ENCODE assay signal across 17 cellular contexts in genomic region chr20:48604426-48604825, GRCh38.
DNase-seq lines count a peak whose midpoint lies in the region; ATAC-seq and TF ChIP-seq lines count a peak whose summit lies in the region.
"Had no signal": no experiment of that assay in that cellular context is flagged by ENCODE, and none has a peak within 500 bp of the region (broad histone marks: within the 10 kb centered on the region; RNA-seq: fewer than 3 reads in every experiment).

No MANE protein-coding gene starts in this region.

- no peak overlapping the region for H2AFZ ChIP-seq in neuronal stem cell (ENCODE audit: low read length)

- H3K9me3 ChIP-seq in neuronal stem cell (replicated peaks in 1 of 2; ENCODE audit: control insufficient read depth in 2 of 2, insufficient read depth in 1 of 2, low read depth in 1 of 2, low read length in 2 of 2) (peaks cover 0 to 2% of the 10 kb centered on the region in 2 donors), upper lobe of right lung (no peaks in the 10 kb centered on the region)

- H3K36me3 Mint-ChIP-seq in activated naive CD4-positive, alpha-beta T cell treated with anti-CD3 and anti-CD28 coated beads, Interleukin-2, amount 50 U/mL, for 72 hours: no peaks in the 10 kb centered on the region
- H3K36me3 Mint-ChIP-seq in chondrocyte (ENCODE audit: low read depth) (peaks cover 1% of the 10 kb centered on the region), nephron progenitor cell (ENCODE audit: low read depth) (no peaks in the 10 kb centered on the region)

- WGBS in neuronal stem cell (ENCODE audit: extremely low coverage in 2 of 2, insufficient read length in 2 of 2, insufficient replicate concordance in 1 of 2), 2 donors: no CpG with 5 or more reads among the region's 9 CpGs

- no peak overlapping the region for H3K14ac ChIP-seq in neuronal stem cell (ENCODE audit: low read length)

- ATAC-seq in activated naive CD4-positive, alpha-beta T cell treated with anti-CD3 and anti-CD28 coated beads, Interleukin-2, amount 50 U/mL, for 72 hours: no peak
- no peak for ATAC-seq in upper lobe of right lung

- intact Hi-C loops in upper lobe of right lung (cut with DNase I): no loop called here

- H3K23ac ChIP-seq in neuronal stem cell (ENCODE audit: low read depth, low read length, poor library complexity): no peak overlapping the region

- no peak overlapping the region for H3K4me3 ChIP-seq in neuronal stem cell (ENCODE audit: low read length in 2 of 2)
- no peak overlapping the region for H3K4me3 ChIP-seq in upper lobe of right lung

- no peak overlapping the region for H3K27ac Mint-ChIP-seq in activated naive CD4-positive, alpha-beta T cell treated with anti-CD3 and anti-CD28 coated beads, Interleukin-2, amount 50 U/mL, for 72 hours
- no peak overlapping the region for H3K27ac Mint-ChIP-seq in chondrocyte (ENCODE audit: unreplicated experiment)
- no peak overlapping the region for H3K27ac Mint-ChIP-seq in nephron progenitor cell
- H3K27ac Mint-ChIP-seq: B cell, HFFc6 had no signal

- no peak overlapping the region for H3K4me2 ChIP-seq in neuronal stem cell (ENCODE audit: insufficient read depth, low read length, poor library complexity, severe bottlenecking)
- H3K4me2 ChIP-seq: KMS-11 had no signal

- peaks cover 0 to 31% (median 2%) of the 10 kb centered on the region in 3 experiments for H3K27me3 ChIP-seq in neuronal stem cell (ENCODE audit: control insufficient read depth in 3 of 3, insufficient read depth in 3 of 3, low read depth in 1 of 3, low read length in 3 of 3)
- peaks cover 16% of the 10 kb centered on the region for H3K27me3 ChIP-seq in upper lobe of right lung

- peak overlapping the region; percentile 85 for H2AK5ac ChIP-seq in neuronal stem cell (ENCODE audit: low read depth, low read length)

- no peak overlapping the region for H3K9ac ChIP-seq in neuronal stem cell (ENCODE audit: low read depth, low read length, poor library complexity)
- H3K9ac ChIP-seq: KMS-11 had no signal

- H3K4me1 Mint-ChIP-seq in chondrocyte (ENCODE audit: low read depth) (no peaks in the 10 kb centered on the region), nephron progenitor cell (peaks cover 80% of the 10 kb centered on the region)

- TF ChIP-seq CTCF in chondrocyte (IDR thresholded peaks at IDR 0.05) (no peak), upper lobe of right lung (IDR thresholded peaks at IDR 0.05) (no peak), nephron progenitor cell (IDR thresholded peaks at IDR 0.05) (no peak)

- no peak overlapping the region for H4K8ac ChIP-seq in neuronal stem cell (ENCODE audit: low read depth, low read length)

- H3K18ac ChIP-seq in neuronal stem cell (ENCODE audit: low read length): peak overlapping the region; percentile 63

- H3K27me3 Mint-ChIP-seq in chondrocyte (ENCODE audit: low read depth): peaks cover 44% of the 10 kb centered on the region
- H3K27me3 Mint-ChIP-seq in nephron progenitor cell (ENCODE audit: low read depth, poor library complexity): peaks cover 8% of the 10 kb centered on the region

- H2BK12ac ChIP-seq in neuronal stem cell (ENCODE audit: low read length): no peak overlapping the region

- no peaks in the 10 kb centered on the region for H3K9me3 Mint-ChIP-seq in activated naive CD4-positive, alpha-beta T cell treated with anti-CD3 and anti-CD28 coated beads, Interleukin-2, amount 50 U/mL, for 72 hours
- H3K9me3 Mint-ChIP-seq in chondrocyte (ENCODE audit: low read depth) (peaks cover 9% of the 10 kb centered on the region), nephron progenitor cell (peaks cover 10% of the 10 kb centered on the region)
- H3K9me3 Mint-ChIP-seq: HFFc6 had no signal

- no peaks in the 10 kb centered on the region for H3K36me3 ChIP-seq in neuronal stem cell (replicated peaks in 1 of 2; ENCODE audit: control insufficient read depth in 2 of 2, insufficient read depth in 2 of 2, low read length in 2 of 2)
- no peaks in the 10 kb centered on the region for H3K36me3 ChIP-seq in upper lobe of right lung

- no peaks in the 10 kb centered on the region for H3K79me1 ChIP-seq in neuronal stem cell (ENCODE audit: low read depth, low read length)

- H3K27ac ChIP-seq in neuronal stem cell (replicated peaks; ENCODE audit: low read length) (no peak overlapping the region), upper lobe of right lung (no peak overlapping the region)
- H3K27ac ChIP-seq: KMS-11 had no signal

- H4K91ac ChIP-seq in neuronal stem cell (ENCODE audit: low read depth, low read length, poor library complexity): no peak overlapping the region

- H2BK15ac ChIP-seq in neuronal stem cell (ENCODE audit: low read length): peak overlapping the region; percentile 25

- no peak overlapping the region for H3K4ac ChIP-seq in neuronal stem cell (ENCODE audit: low read length)

- peaks cover 7 to 10% of the 10 kb centered on the region in 2 donors for H3K4me1 ChIP-seq in neuronal stem cell (ENCODE audit: control insufficient read depth in 2 of 2, insufficient read depth in 1 of 2, low read depth in 1 of 2, low read length in 2 of 2)
- H3K4me1 ChIP-seq in upper lobe of right lung: no peaks in the 10 kb centered on the region

- no peak overlapping the region for H2BK120ac ChIP-seq in neuronal stem cell (ENCODE audit: low read depth, low read length)

- H2BK5ac ChIP-seq in neuronal stem cell (ENCODE audit: low read length): no peak overlapping the region

- H3K4me3 Mint-ChIP-seq in chondrocyte (ENCODE audit: unreplicated experiment) (no peak overlapping the region), nephron progenitor cell (no peak overlapping the region)
- H3K4me3 Mint-ChIP-seq: B cell, HFFc6 had no signal

- DNase-seq in activated naive CD4-positive, alpha-beta T cell treated with anti-CD3 and anti-CD28 coated beads, Interleukin-2, amount 50 U/mL, for 16 hours: peak; percentile 7
- DNase-seq in activated naive CD4-positive, alpha-beta T cell treated with anti-CD3 and anti-CD28 coated beads, Interleukin-2, amount 50 U/mL, for 72 hours (ENCODE audit: low spot score in 2 of 2): no peak
- peak; percentile 65 for DNase-seq in chondrocyte (ENCODE audit: low spot score)
- DNase-seq in neuronal stem cell (ENCODE audit: low spot score): no peak
- DNase-seq in upper lobe of right lung: peak; percentile 50
- DNase-seq in DMS79 (lab: John Stamatoyannopoulos, UW): no peak
- DNase-seq in MV-4-11 (lab: John Stamatoyannopoulos, UW): no peak
- no peak for DNase-seq in nephron progenitor cell
- DNase-seq: H7, HFFc6, NCI-H1417 treated with DMSO at 0.1 percent for 48 hours, NCI-H187 treated with DMSO at 0.1 percent for 48 hours, NCI-H345, NCI-H524 treated with DMSO at 0.1 percent for 48 hours, RPMI8226 had no signal

Comparison
In these comparisons a context has a peak if more than half of its experiments do, and no peak if none do; other contexts are left out.
1. DNase-seq: peak in activated naive CD4-positive, alpha-beta T cell treated with anti-CD3 and anti-CD28 coated beads, Interleukin-2, amount 50 U/mL, for 16 hours (single experiment), chondrocyte (single experiment) and upper lobe of right lung (single experiment); none in activated naive CD4-positive, alpha-beta T cell treated with anti-CD3 and anti-CD28 coated beads, Interleukin-2, amount 50 U/mL, for 72 hours (0 of 2), neuronal stem cell (single experiment), DMS79 (single experiment), MV-4-11 (single experiment) and nephron progenitor cell (single experiment).